1 cellular context compared by ENCODE assay signal in the genomic region with DNA sequence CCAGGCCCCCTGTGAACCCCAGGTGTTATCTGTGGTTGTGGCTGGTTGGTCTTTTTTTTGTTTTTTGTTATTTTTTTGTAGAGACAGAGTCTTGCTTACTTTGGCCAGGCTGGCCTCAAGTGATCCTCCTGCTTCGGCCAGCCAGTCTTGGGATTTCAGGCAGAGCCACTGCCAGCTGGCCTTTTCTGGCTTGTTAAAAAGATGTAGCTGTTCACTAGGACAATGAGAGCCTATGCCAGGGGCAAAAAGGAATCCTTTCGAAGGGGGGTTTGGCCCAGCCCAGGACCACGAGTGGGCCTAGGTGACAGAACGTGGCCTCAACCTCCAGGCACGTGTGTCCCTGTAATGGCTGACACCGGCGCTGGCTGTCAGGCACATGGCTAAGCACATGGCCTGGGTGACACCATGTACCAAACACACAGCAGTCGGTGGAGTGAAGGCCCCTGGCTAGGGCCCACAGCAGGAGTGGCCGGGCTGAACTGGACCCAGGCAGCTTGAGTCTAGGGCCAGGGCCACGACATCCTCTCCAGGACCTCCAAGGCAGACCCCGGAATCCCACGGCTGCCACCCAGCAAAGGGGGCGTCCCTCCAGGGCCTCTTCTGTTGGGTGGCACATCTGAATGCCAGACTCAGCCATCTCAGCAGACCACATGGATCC.
TF ChIP-seq lines count a peak whose summit lies in the region.

No MANE protein-coding gene starts in this region.

TF ChIP-seq in GM23338, 12 proteins besides CTCF, POLR2A, EP300 and RAD21:
- TF ChIP-seq, protein P1, sequence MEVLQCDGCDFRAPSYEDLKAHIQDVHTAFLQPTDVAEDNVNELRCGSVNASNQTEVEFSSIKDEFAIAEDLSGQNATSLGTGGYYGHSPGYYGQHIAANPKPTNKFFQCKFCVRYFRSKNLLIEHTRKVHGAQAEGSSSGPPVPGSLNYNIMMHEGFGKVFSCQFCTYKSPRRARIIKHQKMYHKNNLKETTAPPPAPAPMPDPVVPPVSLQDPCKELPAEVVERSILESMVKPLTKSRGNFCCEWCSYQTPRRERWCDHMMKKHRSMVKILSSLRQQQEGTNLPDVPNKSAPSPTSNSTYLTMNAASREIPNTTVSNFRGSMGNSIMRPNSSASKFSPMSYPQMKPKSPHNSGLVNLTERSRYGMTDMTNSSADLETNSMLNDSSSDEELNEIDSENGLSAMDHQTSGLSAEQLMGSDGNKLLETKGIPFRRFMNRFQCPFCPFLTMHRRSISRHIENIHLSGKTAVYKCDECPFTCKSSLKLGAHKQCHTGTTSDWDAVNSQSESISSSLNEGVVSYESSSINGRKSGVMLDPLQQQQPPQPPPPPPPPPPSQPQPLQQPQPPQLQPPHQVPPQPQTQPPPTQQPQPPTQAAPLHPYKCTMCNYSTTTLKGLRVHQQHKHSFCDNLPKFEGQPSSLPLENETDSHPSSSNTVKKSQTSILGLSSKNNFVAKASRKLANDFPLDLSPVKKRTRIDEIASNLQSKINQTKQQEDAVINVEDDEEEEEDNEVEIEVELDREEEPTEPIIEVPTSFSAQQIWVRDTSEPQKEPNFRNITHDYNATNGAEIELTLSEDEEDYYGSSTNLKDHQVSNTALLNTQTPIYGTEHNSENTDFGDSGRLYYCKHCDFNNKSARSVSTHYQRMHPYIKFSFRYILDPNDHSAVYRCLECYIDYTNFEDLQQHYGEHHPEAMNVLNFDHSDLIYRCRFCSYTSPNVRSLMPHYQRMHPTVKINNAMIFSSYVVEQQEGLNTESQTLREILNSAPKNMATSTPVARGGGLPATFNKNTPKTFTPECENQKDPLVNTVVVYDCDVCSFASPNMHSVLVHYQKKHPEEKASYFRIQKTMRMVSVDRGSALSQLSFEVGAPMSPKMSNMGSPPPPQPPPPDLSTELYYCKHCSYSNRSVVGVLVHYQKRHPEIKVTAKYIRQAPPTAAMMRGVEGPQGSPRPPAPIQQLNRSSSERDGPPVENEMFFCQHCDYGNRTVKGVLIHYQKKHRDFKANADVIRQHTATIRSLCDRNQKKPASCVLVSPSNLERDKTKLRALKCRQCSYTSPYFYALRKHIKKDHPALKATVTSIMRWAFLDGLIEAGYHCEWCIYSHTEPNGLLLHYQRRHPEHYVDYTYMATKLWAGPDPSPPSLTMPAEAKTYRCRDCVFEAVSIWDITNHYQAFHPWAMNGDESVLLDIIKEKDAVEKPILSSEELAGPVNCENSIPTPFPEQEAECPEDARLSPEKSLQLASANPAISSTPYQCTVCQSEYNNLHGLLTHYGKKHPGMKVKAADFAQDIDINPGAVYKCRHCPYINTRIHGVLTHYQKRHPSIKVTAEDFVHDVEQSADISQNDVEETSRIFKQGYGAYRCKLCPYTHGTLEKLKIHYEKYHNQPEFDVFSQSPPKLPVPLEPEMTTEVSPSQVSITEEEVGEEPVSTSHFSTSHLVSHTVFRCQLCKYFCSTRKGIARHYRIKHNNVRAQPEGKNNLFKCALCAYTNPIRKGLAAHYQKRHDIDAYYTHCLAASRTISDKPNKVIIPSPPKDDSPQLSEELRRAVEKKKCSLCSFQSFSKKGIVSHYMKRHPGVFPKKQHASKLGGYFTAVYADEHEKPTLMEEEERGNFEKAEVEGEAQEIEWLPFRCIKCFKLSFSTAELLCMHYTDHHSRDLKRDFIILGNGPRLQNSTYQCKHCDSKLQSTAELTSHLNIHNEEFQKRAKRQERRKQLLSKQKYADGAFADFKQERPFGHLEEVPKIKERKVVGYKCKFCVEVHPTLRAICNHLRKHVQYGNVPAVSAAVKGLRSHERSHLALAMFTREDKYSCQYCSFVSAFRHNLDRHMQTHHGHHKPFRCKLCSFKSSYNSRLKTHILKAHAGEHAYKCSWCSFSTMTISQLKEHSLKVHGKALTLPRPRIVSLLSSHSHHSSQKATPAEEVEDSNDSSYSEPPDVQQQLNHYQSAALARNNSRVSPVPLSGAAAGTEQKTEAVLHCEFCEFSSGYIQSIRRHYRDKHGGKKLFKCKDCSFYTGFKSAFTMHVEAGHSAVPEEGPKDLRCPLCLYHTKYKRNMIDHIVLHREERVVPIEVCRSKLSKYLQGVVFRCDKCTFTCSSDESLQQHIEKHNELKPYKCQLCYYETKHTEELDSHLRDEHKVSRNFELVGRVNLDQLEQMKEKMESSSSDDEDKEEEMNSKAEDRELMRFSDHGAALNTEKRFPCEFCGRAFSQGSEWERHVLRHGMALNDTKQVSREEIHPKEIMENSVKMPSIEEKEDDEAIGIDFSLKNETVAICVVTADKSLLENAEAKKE (CRISPR knock-in tag; IDR thresholded peaks at IDR 0.05), result no peak
- TF ChIP-seq, protein P2, sequence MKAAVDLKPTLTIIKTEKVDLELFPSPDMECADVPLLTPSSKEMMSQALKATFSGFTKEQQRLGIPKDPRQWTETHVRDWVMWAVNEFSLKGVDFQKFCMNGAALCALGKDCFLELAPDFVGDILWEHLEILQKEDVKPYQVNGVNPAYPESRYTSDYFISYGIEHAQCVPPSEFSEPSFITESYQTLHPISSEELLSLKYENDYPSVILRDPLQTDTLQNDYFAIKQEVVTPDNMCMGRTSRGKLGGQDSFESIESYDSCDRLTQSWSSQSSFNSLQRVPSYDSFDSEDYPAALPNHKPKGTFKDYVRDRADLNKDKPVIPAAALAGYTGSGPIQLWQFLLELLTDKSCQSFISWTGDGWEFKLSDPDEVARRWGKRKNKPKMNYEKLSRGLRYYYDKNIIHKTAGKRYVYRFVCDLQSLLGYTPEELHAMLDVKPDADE (IDR thresholded peaks at IDR 0.05), result no peak
- TF ChIP-seq NANOG (IDR thresholded peaks at IDR 0.05; ENCODE audit: borderline replicate concordance), result no peak
- no peak for TF ChIP-seq EZH2 (IDR thresholded peaks at IDR 0.05; ENCODE audit: low read depth, unreplicated experiment)
